In the genomic region with DNA sequence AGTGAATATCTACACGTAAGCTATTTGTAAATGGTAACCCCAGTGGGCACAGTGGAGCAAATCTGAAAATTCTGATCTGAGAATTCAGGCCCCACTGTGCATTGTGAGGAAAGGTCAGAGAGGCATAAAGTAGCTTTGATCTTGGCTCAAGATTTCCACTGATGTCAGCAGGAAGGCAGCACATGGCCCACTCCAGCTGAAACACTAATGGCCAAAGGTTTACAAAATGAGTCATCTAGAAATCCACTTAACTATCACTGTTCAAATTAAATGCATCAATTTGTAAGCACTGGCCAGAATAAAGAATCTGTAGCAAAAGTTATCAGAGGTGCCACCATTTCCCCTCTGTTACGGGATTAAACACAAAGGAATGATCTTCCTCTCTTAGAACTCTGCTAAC, we compare ENCODE assay signal across 1 cellular context.
TF ChIP-seq lines count a peak whose summit lies in the region.

No MANE protein-coding gene starts in this region.

TF ChIP-seq in HCT116, 20 proteins besides CTCF, POLR2A, EP300 and RAD21 (continued from another document):
- TF ChIP-seq ZNF274 (IDR thresholded peaks at IDR 0.05; ENCODE audit: low read depth, low read length) (no peak), CBX3 (IDR thresholded peaks at IDR 0.05; ENCODE audit: low read depth) (peak; percentile 58), EGR1 (IDR thresholded peaks at IDR 0.05; ENCODE audit: low read depth) (no peak; the same call in 1 of the 2 replicates)
